In genomic region chr1:62397301-62397700, GRCh38 we compare ENCODE assay signal across 30 cellular contexts.
"Had no signal": no experiment of that assay in that cellular context is flagged by ENCODE, and none has a peak within 500 bp of the region (broad histone marks: within the 10 kb centered on the region; RNA-seq: fewer than 3 reads in every experiment).

No MANE protein-coding gene starts in this region.

- H3K27me3 Mint-ChIP-seq: activated CD4-positive, alpha-beta memory T cell treated with anti-CD3 and anti-CD28 coated beads for 36 hours; activated CD4-positive, alpha-beta T cell treated with anti-CD3 and anti-CD28 coated beads for 36 hours; dendritic cell treated with granulocyte-macrophage colony-stimulating factor and Interleukin-4, amounts not matched to agents 40 ng/mL and 50 ng/mL, for 4 days had no signal

- H3K4me1 ChIP-seq: ascending aorta, breast epithelium, esophagus squamous epithelium had no signal

- H3K9me3 Mint-ChIP-seq: activated CD4-positive, alpha-beta memory T cell treated with anti-CD3 and anti-CD28 coated beads for 36 hours; activated CD4-positive, alpha-beta T cell treated with anti-CD3 and anti-CD28 coated beads, Interleukin-2, amount 10 ng/mL, durations not matched to agents 24 days and 14 days; activated naive CD4-positive, alpha-beta T cell treated with anti-CD3 and anti-CD28 coated beads for 36 hours; activated naive CD4-positive, alpha-beta T cell treated with anti-CD3 and anti-CD28 coated beads, Interleukin-2, amount 50 U/mL, for 72 hours; activated naive CD8-positive, alpha-beta T cell treated with anti-CD3 and anti-CD28 coated beads, Interleukin-2, amount 10 ng/mL, durations not matched to agents 7 days and 5 days; activated T-helper 1 cell treated with anti-CD3 and anti-CD28 coated beads, Interleukin-12 subunit alpha, Interleukin-12 subunit beta, Interleukin-2, Interleukin-4 antibody, amounts not matched to agents 30 ng/mL and 10 ng/mL and 1 ng/mL, durations not matched to agents 14 hours and 24 hours and 36 hours; activated T-helper 2 cell treated with anti-CD3 and anti-CD28 coated beads, Interferon-gamma antibody, Interleukin-2, Interleukin-4, amounts not matched to agents 10 μg/mL and 5 μg/mL and 100 μg/mL, durations not matched to agents 14 hours and 24 hours and 36 hours; central memory CD8-positive, alpha-beta T cell; dendritic cell treated with granulocyte-macrophage colony-stimulating factor and Interleukin-4, amounts not matched to agents 40 ng/mL and 50 ng/mL, for 4 days; endodermal cell; T-helper 2 cell treated with Interferon-gamma antibody and Interleukin-4, amounts not matched to agents 5 μg/mL and 100 μg/mL, for 36 hours had no signal

- DNase-seq: activated CD4-positive, alpha-beta memory T cell treated with anti-CD3 and anti-CD28 coated beads for 36 hours; activated CD4-positive, alpha-beta T cell treated with anti-CD3 and anti-CD28 coated beads for 36 hours; activated CD4-positive, alpha-beta T cell treated with anti-CD3 and anti-CD28 coated beads, Interleukin-2, amount 10 ng/mL, durations not matched to agents 24 days and 14 days; activated CD4-positive, CD25-positive, alpha-beta regulatory T cell; activated CD4-positive, CD25-positive, alpha-beta regulatory T cell treated with anti-CD3 and anti-CD28 coated beads, Interleukin-2, amount 50 U/mL, for 72 hours; activated CD8-positive, alpha-beta memory T cell treated with anti-CD3 and anti-CD28 coated beads, Interleukin-2, amount 10 ng/mL, durations not matched to agents 7 days and 5 days; activated CD8-positive, alpha-beta memory T cell treated with anti-CD3 and anti-CD28 coated beads, Interleukin-2, amount 50 U/mL, for 4 hours; activated CD8-positive, alpha-beta T cell treated with anti-CD3 and anti-CD28 coated beads, Interleukin-2, amount 10 ng/mL, durations not matched to agents 7 days and 5 days; activated effector memory CD4-positive, alpha-beta T cell treated with anti-CD3 and anti-CD28 coated beads, Interleukin-2, amount 50 U/mL, for 16 hours; activated naive CD4-positive, alpha-beta T cell treated with anti-CD3 and anti-CD28 coated beads for 36 hours; activated naive CD8-positive, alpha-beta T cell treated with anti-CD3 and anti-CD28 coated beads, Interleukin-2, amount 10 ng/mL, durations not matched to agents 7 days and 5 days; activated T-cell treated with anti-CD3 and anti-CD28 coated beads, Interleukin-2, amount 50 U/mL, for 1 hour; activated T-cell treated with anti-CD3 and anti-CD28 coated beads, Interleukin-2, amount 50 U/mL, for 48 hours; dorsolateral prefrontal cortex; effector memory CD4-positive, alpha-beta T cell; endodermal cell; esophagus squamous epithelium; T-helper 1 cell; T-helper 17 cell had no signal

- H3K4me1 Mint-ChIP-seq: activated CD4-positive, alpha-beta T cell treated with anti-CD3 and anti-CD28 coated beads for 36 hours; activated CD4-positive, alpha-beta T cell treated with anti-CD3 and anti-CD28 coated beads, Interleukin-2, amount 10 ng/mL, durations not matched to agents 24 days and 14 days; activated CD8-positive, alpha-beta memory T cell treated with anti-CD3 and anti-CD28 coated beads, Interleukin-2, amount 10 ng/mL, durations not matched to agents 7 days and 5 days; activated naive CD8-positive, alpha-beta T cell treated with anti-CD3 and anti-CD28 coated beads, Interleukin-2, amount 10 ng/mL, durations not matched to agents 7 days and 5 days; central memory CD8-positive, alpha-beta T cell had no signal

- ATAC-seq: activated CD4-positive, alpha-beta T cell treated with anti-CD3 and anti-CD28 coated beads for 36 hours; activated CD8-positive, alpha-beta memory T cell treated with anti-CD3 and anti-CD28 coated beads, Interleukin-2, amount 10 ng/mL, durations not matched to agents 7 days and 5 days; activated CD8-positive, alpha-beta T cell treated with anti-CD3 and anti-CD28 coated beads, Interleukin-2, amount 10 ng/mL, durations not matched to agents 7 days and 5 days; activated naive CD4-positive, alpha-beta T cell treated with anti-CD3 and anti-CD28 coated beads, Interleukin-2, amount 50 U/mL, for 72 hours; T-helper 17 cell had no signal

- H3K4me3 Mint-ChIP-seq: activated CD4-positive, alpha-beta memory T cell treated with anti-CD3 and anti-CD28 coated beads for 36 hours; activated CD4-positive, alpha-beta T cell treated with anti-CD3 and anti-CD28 coated beads for 36 hours; activated CD4-positive, alpha-beta T cell treated with anti-CD3 and anti-CD28 coated beads, Interleukin-2, amount 10 ng/mL, durations not matched to agents 24 days and 14 days; activated CD8-positive, alpha-beta memory T cell treated with anti-CD3 and anti-CD28 coated beads, Interleukin-2, amount 10 ng/mL, durations not matched to agents 7 days and 5 days; activated CD8-positive, alpha-beta T cell treated with anti-CD3 and anti-CD28 coated beads, Interleukin-2, amount 10 ng/mL, durations not matched to agents 7 days and 5 days; activated naive CD4-positive, alpha-beta T cell treated with anti-CD3 and anti-CD28 coated beads for 36 hours; activated naive CD8-positive, alpha-beta T cell treated with anti-CD3 and anti-CD28 coated beads, Interleukin-2, amount 10 ng/mL, durations not matched to agents 7 days and 5 days; activated T-helper 1 cell treated with anti-CD3 and anti-CD28 coated beads, Interleukin-12 subunit alpha, Interleukin-12 subunit beta, Interleukin-2, Interleukin-4 antibody, amounts not matched to agents 30 ng/mL and 10 ng/mL and 1 ng/mL, durations not matched to agents 14 hours and 24 hours and 36 hours; brain; central memory CD8-positive, alpha-beta T cell; dendritic cell treated with granulocyte-macrophage colony-stimulating factor and Interleukin-4, amounts not matched to agents 40 ng/mL and 50 ng/mL, for 4 days; endodermal cell; T-helper 17 cell; T-helper 2 cell treated with Interferon-gamma antibody and Interleukin-4, amounts not matched to agents 5 μg/mL and 100 μg/mL, for 36 hours had no signal

- FAIRE-seq: frontal cortex had no signal

- H3K4me3 ChIP-seq: ascending aorta, breast epithelium, coronary artery, dorsolateral prefrontal cortex, esophagus squamous epithelium had no signal

- H3K27ac Mint-ChIP-seq: activated CD4-positive, alpha-beta memory T cell treated with anti-CD3 and anti-CD28 coated beads for 36 hours; activated CD4-positive, alpha-beta T cell treated with anti-CD3 and anti-CD28 coated beads for 36 hours; activated CD4-positive, alpha-beta T cell treated with anti-CD3 and anti-CD28 coated beads, Interleukin-2, amount 10 ng/mL, durations not matched to agents 24 days and 14 days; activated CD8-positive, alpha-beta memory T cell treated with anti-CD3 and anti-CD28 coated beads, Interleukin-2, amount 10 ng/mL, durations not matched to agents 7 days and 5 days; activated CD8-positive, alpha-beta T cell treated with anti-CD3 and anti-CD28 coated beads, Interleukin-2, amount 10 ng/mL, durations not matched to agents 7 days and 5 days; activated naive CD4-positive, alpha-beta T cell treated with anti-CD3 and anti-CD28 coated beads for 36 hours; activated naive CD4-positive, alpha-beta T cell treated with anti-CD3 and anti-CD28 coated beads, Interleukin-2, amount 50 U/mL, for 72 hours; activated naive CD8-positive, alpha-beta T cell treated with anti-CD3 and anti-CD28 coated beads, Interleukin-2, amount 10 ng/mL, durations not matched to agents 7 days and 5 days; activated T-helper 1 cell treated with anti-CD3 and anti-CD28 coated beads, Interleukin-12 subunit alpha, Interleukin-12 subunit beta, Interleukin-2, Interleukin-4 antibody, amounts not matched to agents 30 ng/mL and 10 ng/mL and 1 ng/mL, durations not matched to agents 14 hours and 24 hours and 36 hours; activated T-helper 2 cell treated with anti-CD3 and anti-CD28 coated beads, Interferon-gamma antibody, Interleukin-2, Interleukin-4, amounts not matched to agents 10 μg/mL and 5 μg/mL and 100 μg/mL, durations not matched to agents 14 hours and 24 hours and 36 hours; brain; dendritic cell treated with granulocyte-macrophage colony-stimulating factor and Interleukin-4, amounts not matched to agents 40 ng/mL and 50 ng/mL, for 4 days; endodermal cell; T-helper 17 cell; T-helper 2 cell treated with Interferon-gamma antibody and Interleukin-4, amounts not matched to agents 5 μg/mL and 100 μg/mL, for 36 hours had no signal

- H3K36me3 Mint-ChIP-seq: activated CD4-positive, alpha-beta memory T cell treated with anti-CD3 and anti-CD28 coated beads for 36 hours; activated CD8-positive, alpha-beta memory T cell treated with anti-CD3 and anti-CD28 coated beads, Interleukin-2, amount 10 ng/mL, durations not matched to agents 7 days and 5 days; activated naive CD4-positive, alpha-beta T cell treated with anti-CD3 and anti-CD28 coated beads, Interleukin-2, amount 50 U/mL, for 72 hours; activated naive CD8-positive, alpha-beta T cell treated with anti-CD3 and anti-CD28 coated beads, Interleukin-2, amount 10 ng/mL, durations not matched to agents 7 days and 5 days; brain had no signal

- H3K27ac ChIP-seq: ascending aorta, breast epithelium, coronary artery, dorsolateral prefrontal cortex, esophagus squamous epithelium had no signal

- H3K36me3 ChIP-seq: ascending aorta, breast epithelium, esophagus squamous epithelium had no signal

- H3K27me3 ChIP-seq: ascending aorta, breast epithelium, dorsolateral prefrontal cortex, esophagus squamous epithelium had no signal

- H3K9me3 ChIP-seq: ascending aorta, breast epithelium, esophagus squamous epithelium had no signal
